ENCODE assay signal across 24 cellular contexts in the genomic region with DNA sequence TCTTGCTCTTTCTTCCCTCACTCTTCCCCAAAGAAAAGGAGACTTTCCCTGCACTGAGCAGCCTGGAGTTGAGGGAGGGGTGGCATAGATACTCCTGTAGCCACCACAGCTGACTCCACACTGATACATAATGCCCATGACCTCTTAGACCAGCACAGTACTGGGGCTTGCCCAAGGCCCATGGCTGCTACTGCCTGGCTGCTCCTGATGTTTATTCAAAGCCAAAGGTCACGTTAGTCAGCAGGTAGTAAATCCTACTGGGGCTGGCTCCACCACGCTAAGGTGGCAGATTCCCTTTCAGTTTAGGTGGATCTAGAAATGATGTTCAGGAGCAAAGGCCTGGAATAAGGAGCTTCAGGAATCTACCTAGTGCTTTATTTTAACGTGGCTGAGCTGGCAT.
"Had no signal": no experiment of that assay in that cellular context is flagged by ENCODE, and none has a peak within 500 bp of the region (broad histone marks: within the 10 kb centered on the region; RNA-seq: fewer than 3 reads in every experiment).

No MANE protein-coding gene starts in this region.

- H3K4me1 ChIP-seq: esophagus squamous epithelium, gastroesophageal sphincter, pancreas, psoas muscle, thyroid gland had no signal

- DNase-seq: activated B cell treated with CpG ODN at 0.5 μM for 24 hours; activated CD4-positive, alpha-beta T cell treated with anti-CD3 and anti-CD28 coated beads for 36 hours; activated CD4-positive, alpha-beta T cell treated with anti-CD3 and anti-CD28 coated beads, Interleukin-2, amount 50 U/mL, for 4 hours; activated CD8-positive, alpha-beta memory T cell treated with anti-CD3 and anti-CD28 coated beads for 24 hours; activated CD8-positive, alpha-beta memory T cell treated with anti-CD3 and anti-CD28 coated beads, Interleukin-2, amount 50 U/mL, for 4 hours; activated naive CD4-positive, alpha-beta T cell treated with Interleukin-2 at 50 U/mL for 16 hours; activated naive CD8-positive, alpha-beta T cell treated with anti-CD3 and anti-CD28 coated beads for 36 hours; activated T-cell treated with anti-CD3 and anti-CD28 coated beads, Interleukin-2, amount 50 U/mL, for 4 hours; esophagus squamous epithelium; head of caudate nucleus; left ventricle myocardium superior; midbrain; right cardiac atrium; stimulated activated CD4-positive, alpha-beta T cell treated with anti-CD3 and anti-CD28 coated beads, Interleukin-12 subunit alpha, Interleukin-12 subunit beta, amount 100 ng/mL, for 4 hours; stimulated activated CD4-positive, alpha-beta T cell treated with anti-CD3 and anti-CD28 coated beads, Interleukin-4, amount 100 ng/mL, for 4 hours; substantia nigra; T-helper 17 cell; thyroid gland had no signal

- H3K9me3 ChIP-seq: esophagus squamous epithelium, pancreas, psoas muscle, thyroid gland had no signal

- ATAC-seq: activated CD4-positive, alpha-beta T cell treated with anti-CD3 and anti-CD28 coated beads for 36 hours; activated T-cell treated with anti-CD3 and anti-CD28 coated beads, Interleukin-2, amount 50 U/mL, for 4 hours; gastroesophageal sphincter; left ventricle myocardium superior; pancreas; psoas muscle; right cardiac atrium; T-helper 17 cell had no signal

- FAIRE-seq: astrocyte, colon, islet of Langerhans, pancreas had no signal

- H3K36me3 ChIP-seq: esophagus squamous epithelium, gastroesophageal sphincter, pancreas, thyroid gland had no signal

- H3K27me3 ChIP-seq: esophagus squamous epithelium, gastroesophageal sphincter, pancreas, thyroid gland had no signal

- H3K4me3 ChIP-seq: esophagus squamous epithelium, gastroesophageal sphincter, pancreas, psoas muscle, thyroid gland had no signal

- H3K27ac ChIP-seq: esophagus squamous epithelium, gastroesophageal sphincter, pancreas, psoas muscle, thyroid gland had no signal
